Comparison of ENCODE assay signal across 23 cellular contexts in genomic region chr3:133453383-133453782, GRCh38. TPM values are rescaled to one million over a fixed set of nuclear protein-coding genes. Genes with fewer than 3 reads are reported as not detected.
DNase-seq lines count a peak whose midpoint lies in the region; ATAC-seq, FAIRE-seq and TF ChIP-seq lines count a peak whose summit lies in the region.
"Had no signal": no experiment of that assay in that cellular context is flagged by ENCODE, and none has a peak within 500 bp of the region (broad histone marks: within the 10 kb centered on the region; RNA-seq: fewer than 3 reads in every experiment).

No MANE protein-coding gene starts in this region.

- H3K79me2 ChIP-seq in PC-3 (ENCODE audit: low read length): no peaks in the 10 kb centered on the region
- no peaks in the 10 kb centered on the region for H3K79me2 ChIP-seq in hepatocyte

- no peaks in the 10 kb centered on the region for H3K36me3 ChIP-seq in PC-3 (ENCODE audit: low read depth, low read length)
- no peaks in the 10 kb centered on the region for H3K36me3 ChIP-seq in hepatocyte (replicated peaks; ENCODE audit: insufficient read depth, low read depth)
- H3K36me3 ChIP-seq in spleen: no peaks in the 10 kb centered on the region
- H3K36me3 ChIP-seq: MG63 had no signal

- H3K9me2 ChIP-seq in PC-3 (replicated peaks; ENCODE audit: low read length): no peaks in the 10 kb centered on the region
- H3K9me2 ChIP-seq in hepatocyte (replicated peaks; ENCODE audit: insufficient read depth): no peaks in the 10 kb centered on the region

- CTCF ChIA-PET in PC-3 (lab: Charles Lee): no interaction called here

- H3K4me2 ChIP-seq in PC-3 (ENCODE audit: low read length) (peak overlapping the region; percentile 44), hepatocyte (peak overlapping the region; percentile 26)

- no peak overlapping the region for H3K9ac ChIP-seq in PC-3 (ENCODE audit: low read length)

- H3F3A ChIP-seq in PC-3 (ENCODE audit: low read length, unreplicated experiment): no peaks in the 10 kb centered on the region

- H3K4me3 ChIP-seq in PC-3 (ENCODE audit: low read length): peak overlapping the region; percentile 12; the same call in 1 of the 2 replicates
- no peak overlapping the region for H3K4me3 ChIP-seq in hepatocyte
- no peak overlapping the region for H3K4me3 ChIP-seq in spleen
- H3K4me3 ChIP-seq: MG63 had no signal

- H3K4me1 ChIP-seq in PC-3 (ENCODE audit: insufficient read depth, low read length) (peaks cover 22% of the 10 kb centered on the region), hepatocyte (ENCODE audit: insufficient read depth) (peaks cover 15% of the 10 kb centered on the region), spleen (peaks cover 6 to 21% (median 14%) of the 10 kb centered on the region in 6 donors)

- DNase-seq in EH (ENCODE audit: low read depth) (peak; percentile 35), PC-3 (peak; percentile 2), hepatocyte (ENCODE audit: low spot score) (no peak), spleen (no peak), Ammon's horn (ENCODE audit: low spot score) (no peak), NCI-H2107 treated with DMSO at 0.1 percent for 48 hours (lab: John Stamatoyannopoulos, UW; ENCODE audit: unreplicated experiment) (no peak), HTR-8/SVneo (ENCODE audit: insufficient read length, low spot score) (no peak)
- DNase-seq: DMS53, NCI-H1048, NCI-H1417 treated with DMSO at 0.1 percent for 48 hours, NCI-H187 treated with DMSO at 0.1 percent for 48 hours, NCI-H2227 treated with DMSO at 0.1 percent for 48 hours, NCI-H510A, NCI-H748 treated with DMSO at 0.1 percent for 48 hours, OCI-M1, RPMI8226, SHP77, T-cell had no signal

- no peak for FAIRE-seq in HTR-8/SVneo (lab: Jason Lieb, UNC)
- FAIRE-seq: D721Med, H54 had no signal

- peak overlapping the region; percentile 36 for H3K27ac ChIP-seq in PC-3 (ENCODE audit: low read length)
- H3K27ac ChIP-seq in hepatocyte: no peak overlapping the region
- H3K27ac ChIP-seq in spleen: no peak overlapping the region

- POLR2A ChIA-PET in PC-3 (lab: Charles Lee; ENCODE audit: unreplicated experiment): interaction anchor here (0.7 kb wide), 1 partner anchor 136 kb away, joined by 4 read pairs; no protein-coding TSS in a partner anchor

- ATAC-seq in PC-3: peak; percentile 33
- ATAC-seq: T-cell had no signal

- H2AFZ ChIP-seq in PC-3 (ENCODE audit: low read length): peak overlapping the region; percentile 45; the same call in 1 of the 2 replicates
- no peak overlapping the region for H2AFZ ChIP-seq in hepatocyte

- intact Hi-C loops in PC-3 (cut with micrococcal nuclease) (loop anchor here (1.0 to 10.0 kb wide), 2 partner anchors 9 to 191 kb away; no protein-coding TSS in a partner anchor), spleen (cut with DNase I; ENCODE audit: low total_unique reads) (no loop called here)

- H3K9me3 ChIP-seq in PC-3 (ENCODE audit: low read length): no peaks in the 10 kb centered on the region
- H3K9me3 ChIP-seq in hepatocyte (ENCODE audit: low read depth): no peaks in the 10 kb centered on the region
- no peaks in the 10 kb centered on the region for H3K9me3 ChIP-seq in spleen
- H3K9me3 ChIP-seq: MG63 had no signal

- no peaks in the 10 kb centered on the region for H4K20me1 ChIP-seq in PC-3 (ENCODE audit: low read length)
- H4K20me1 ChIP-seq in hepatocyte (ENCODE audit: insufficient read depth, poor library complexity, severe bottlenecking): no peaks in the 10 kb centered on the region

- no peak for TF ChIP-seq POLR2A in spleen (IDR thresholded peaks at IDR 0.05)

- 47% methylated on average over 3 of the region's 3 CpGs for WGBS in hepatocyte (ENCODE audit: low lambda C conversion rate, missing lambda C conversion rate)
- 84 to 94% (median 90%) methylated on average over 3 of the region's 3 CpGs for WGBS in spleen, 5 donors

- TF ChIP-seq CTCF in PC-3 (conservative IDR thresholded peaks at IDR 0.05; ENCODE audit: low read depth, low read length): no peak
- TF ChIP-seq CTCF in hepatocyte (IDR thresholded peaks at IDR 0.05; ENCODE audit: poor library complexity): no peak
- no peak for TF ChIP-seq CTCF in spleen (IDR thresholded peaks at IDR 0.05 in 8 of 11, conservative IDR thresholded peaks at IDR 0.05 in 3 of 11)

- no TSS peak for BruUV-seq in PC-3 (replicated peaks; lab: Mats Ljungman, UMichigan)

- H3K27me3 ChIP-seq in PC-3 (ENCODE audit: low read length) (no peaks in the 10 kb centered on the region), hepatocyte (no peaks in the 10 kb centered on the region), spleen (replicated peaks in 1 of 7) (no peaks in the 10 kb centered on the region)
- H3K27me3 ChIP-seq: MG63 had no signal

RNA-seq across cellular contexts. Expression of gene BFSP2, which starts 53.5 kb away (rescaled TPM):
- total RNA-seq in PC-3 (2014; rRNA removed): not detected in 2 replicates
- total RNA-seq in hepatocyte: not detected in 2 replicates
- not detected in 2 replicates for polyA plus RNA-seq in hepatocyte
- 1 to 10 TPM in 6 of 7 donors, not detected in 1; 1.5 to 4.1 (median 2.7) TPM for total RNA-seq in spleen
- 10 to 100 TPM in 2 of 3 donors, 1 to 10 TPM in 1; 8.6 to 52.5 (median 15.9) TPM for polyA plus RNA-seq in spleen
- total RNA-seq: LHCN-M2 had no signal
- polyA plus RNA-seq: CD14-positive monocyte had no signal

Comparison
In these comparisons a context has a peak if more than half of its experiments do, and no peak if none do; other contexts are left out.
1. DNase-seq: peak in EH (single experiment) and PC-3 (single experiment); none in hepatocyte (single experiment), spleen (single experiment), Ammon's horn (single experiment), NCI-H2107 treated with DMSO at 0.1 percent for 48 hours (single experiment) and HTR-8/SVneo (single experiment).